Comparison of ENCODE assay signal across 8 cellular contexts in genomic region chr15:74869726-74870407, GRCh38. TPM values are rescaled to one million over a fixed set of nuclear protein-coding genes. Genes with fewer than 3 reads are reported as not detected.
DNase-seq lines count a peak whose midpoint lies in the region; ATAC-seq and TF ChIP-seq lines count a peak whose summit lies in the region.

No MANE protein-coding gene starts in this region.

- no peaks in the 10 kb centered on the region for H3K27me3 Mint-ChIP-seq in naive thymus-derived CD8-positive, alpha-beta T cell

- in situ Hi-C loops in ACHN (cut with HindIII; ENCODE audit: low pct_ligation_motif_present, low pct_unique_long_range_greater_than_20kb, low sequenced_read_pairs): no loop called here

- H3K36me3 Mint-ChIP-seq in naive thymus-derived CD8-positive, alpha-beta T cell: peaks cover 0 to 33% (median 5%) of the 10 kb centered on the region in 3 donors

- ATAC-seq in HG02852 (IDR thresholded peaks at IDR 0.05; ENCODE audit: unreplicated experiment) (peak; percentile 58), HG02623 (IDR thresholded peaks at IDR 0.05; ENCODE audit: unreplicated experiment) (no peak)
- no peak for ATAC-seq in naive thymus-derived CD8-positive, alpha-beta T cell

- no peaks in the 10 kb centered on the region for H3K9me3 ChIP-seq in duodenal mucosa (ENCODE audit: control insufficient read depth in 1 of 2, low read length in 2 of 2)

- H3K27ac ChIP-seq in duodenal mucosa (ENCODE audit: low read depth, low read length): peak overlapping the region; percentile 84

- H3K9me3 Mint-ChIP-seq in naive thymus-derived CD8-positive, alpha-beta T cell: no peaks in the 10 kb centered on the region

- peak overlapping the region; percentile 38 to 93 (median 84) for H3K27ac Mint-ChIP-seq in naive thymus-derived CD8-positive, alpha-beta T cell

- H3K36me3 ChIP-seq in duodenal mucosa (ENCODE audit: control insufficient read depth in 1 of 2, insufficient read depth in 2 of 2, low read length in 2 of 2): no peaks in the 10 kb centered on the region

- H3K9ac ChIP-seq in duodenal mucosa (ENCODE audit: low read depth in 1 of 2, low read length in 2 of 2): peak overlapping the region; percentile 57 to 61

- H3K4me1 ChIP-seq in duodenal mucosa (ENCODE audit: control insufficient read depth in 1 of 2, insufficient read depth in 2 of 2, low read length in 2 of 2): peaks cover 58 to 80% of the 10 kb centered on the region in 2 donors

- peak overlapping the region; percentile 16 to 100 (median 96) for H3K4me3 Mint-ChIP-seq in naive thymus-derived CD8-positive, alpha-beta T cell

- DNase-seq in RPMI8226: peak; percentile 90
- DNase-seq in naive thymus-derived CD8-positive, alpha-beta T cell: no peak
- no peak for DNase-seq in ACHN
- no peak for DNase-seq in NCI-H748 treated with DMSO at 0.1 percent for 48 hours (lab: John Stamatoyannopoulos, UW)

- peaks cover 34 to 89% (median 77%) of the 10 kb centered on the region in 4 donors for H3K4me1 Mint-ChIP-seq in naive thymus-derived CD8-positive, alpha-beta T cell

- peak; percentile 40 for TF ChIP-seq POLR2A in GM18526 (IDR thresholded peaks at IDR 0.05; ENCODE audit: extremely low read depth, insufficient read length)

- H3K27me3 ChIP-seq in duodenal mucosa (ENCODE audit: control insufficient read depth in 1 of 2, insufficient read depth in 2 of 2, low read length in 2 of 2): no peaks in the 10 kb centered on the region

- POLR2A ChIA-PET in naive thymus-derived CD8-positive, alpha-beta T cell (lab: Charles Lee): interaction anchor here (0.8 to 7.3 kb wide), 10 partner anchors 10 to 68 kb away, joined by 3 to 68 read pairs (median 6); partner anchors contain the start of genes COX5A, FAM219B, MPI and ULK3

- peak overlapping the region; percentile 54 to 60 for H3K4me3 ChIP-seq in duodenal mucosa (ENCODE audit: low read depth in 1 of 2, low read length in 2 of 2)

RNA-seq across cellular contexts. Expression of gene SCAMP2, which starts 3.3 kb away (rescaled TPM):
- 100 to 1,000 TPM; 113 to 117 TPM for total RNA-seq in naive thymus-derived CD8-positive, alpha-beta T cell
- polyA plus RNA-seq in naive thymus-derived CD8-positive, alpha-beta T cell: 100 to 1,000 TPM; 109 to 121 (median 119) TPM

RNA-seq across cellular contexts. Expression of gene MPI, which starts 20.0 kb away (rescaled TPM):
- total RNA-seq in naive thymus-derived CD8-positive, alpha-beta T cell: 10 to 100 TPM; 74.3 to 77.4 TPM
- 10 to 100 TPM; 80.5 to 85.6 (median 85.3) TPM for polyA plus RNA-seq in naive thymus-derived CD8-positive, alpha-beta T cell

RNA-seq across cellular contexts. Expression of gene ULK3, which starts 26.9 kb away (rescaled TPM):
- total RNA-seq in naive thymus-derived CD8-positive, alpha-beta T cell: 10 to 100 TPM; 82.8 to 83.6 TPM
- polyA plus RNA-seq in naive thymus-derived CD8-positive, alpha-beta T cell: 10 to 100 TPM; 16.3 to 32.2 (median 16.6) TPM

RNA-seq across cellular contexts. Expression of gene FAM219B, which starts 36.8 kb away (rescaled TPM):
- 10 to 100 TPM; 80.2 to 91.5 TPM for total RNA-seq in naive thymus-derived CD8-positive, alpha-beta T cell
- polyA plus RNA-seq in naive thymus-derived CD8-positive, alpha-beta T cell: 10 to 100 TPM; 18.8 to 22.3 (median 20.7) TPM

RNA-seq across cellular contexts. Expression of gene CPLX3, which starts 43.4 kb away (rescaled TPM):
- total RNA-seq in naive thymus-derived CD8-positive, alpha-beta T cell: under 1 TPM; 0.39 to 0.44 TPM
- not detected for polyA plus RNA-seq in naive thymus-derived CD8-positive, alpha-beta T cell
